In genomic region chr5:73328665-73329064, GRCh38 we compare ENCODE assay signal across 23 cellular contexts.
"Had no signal": no experiment of that assay in that cellular context is flagged by ENCODE, and none has a peak within 500 bp of the region (broad histone marks: within the 10 kb centered on the region; RNA-seq: fewer than 3 reads in every experiment).

No MANE protein-coding gene starts in this region.

- ATAC-seq: activated CD8-positive, alpha-beta T cell treated with anti-CD3 and anti-CD28 coated beads, Interleukin-2, amount 10 ng/mL, durations not matched to agents 7 days and 5 days; activated T-cell treated with anti-CD3 and anti-CD28 coated beads, Interleukin-2, amount 50 U/mL, for 72 hours; left lobe of liver; right cardiac atrium; stimulated activated naive CD8-positive, alpha-beta T cell treated with anti-CD3 and anti-CD28 coated beads, Interleukin-15, Interleukin-2, amounts not matched to agents 100 U/mL and 50 U/mL, for 24 hours had no signal

- H3K27ac Mint-ChIP-seq: activated B cell treated with CpG ODN at 0.5 μM for 24 hours; activated CD4-positive, alpha-beta T cell treated with anti-CD3 and anti-CD28 coated beads, Interleukin-2, amount 10 ng/mL, durations not matched to agents 24 days and 14 days; activated CD8-positive, alpha-beta T cell treated with anti-CD3 and anti-CD28 coated beads, Interleukin-2, amount 10 ng/mL, durations not matched to agents 7 days and 5 days; activated naive CD8-positive, alpha-beta T cell treated with anti-CD3 and anti-CD28 coated beads for 36 hours; activated T-cell treated with anti-CD3 and anti-CD28 coated beads, Interleukin-2, amount 50 U/mL, for 72 hours; nephron progenitor cell; progenitor cell of endocrine pancreas had no signal

- FAIRE-seq: TTC549 had no signal

- H3K4me3 Mint-ChIP-seq: activated B cell treated with CpG ODN at 0.5 μM for 24 hours; activated CD4-positive, alpha-beta T cell treated with anti-CD3 and anti-CD28 coated beads, Interleukin-2, amount 10 ng/mL, durations not matched to agents 24 days and 14 days; activated CD8-positive, alpha-beta T cell treated with anti-CD3 and anti-CD28 coated beads, Interleukin-2, amount 10 ng/mL, durations not matched to agents 7 days and 5 days; activated naive CD8-positive, alpha-beta T cell treated with anti-CD3 and anti-CD28 coated beads for 36 hours; activated T-cell treated with anti-CD3 and anti-CD28 coated beads, Interleukin-2, amount 50 U/mL, for 72 hours; nephron progenitor cell had no signal

- H3K36me3 Mint-ChIP-seq: activated naive CD8-positive, alpha-beta T cell treated with anti-CD3 and anti-CD28 coated beads for 36 hours had no signal

- H3K4me1 ChIP-seq: esophagus muscularis mucosa had no signal

- H3K27ac ChIP-seq: brain microvascular endothelial cell, esophagus muscularis mucosa, skin epidermis had no signal

- H3K27me3 ChIP-seq: brain microvascular endothelial cell, esophagus muscularis mucosa had no signal

- H3K4me3 ChIP-seq: esophagus muscularis mucosa, skin epidermis had no signal

- H3K4me1 Mint-ChIP-seq: activated B cell treated with CpG ODN at 0.5 μM for 24 hours; activated CD4-positive, alpha-beta T cell treated with anti-CD3 and anti-CD28 coated beads, Interleukin-2, amount 10 ng/mL, durations not matched to agents 24 days and 14 days; activated naive CD8-positive, alpha-beta T cell treated with anti-CD3 and anti-CD28 coated beads for 36 hours; nephron progenitor cell had no signal

- H3K9me3 Mint-ChIP-seq: activated CD4-positive, alpha-beta T cell treated with anti-CD3 and anti-CD28 coated beads, Interleukin-2, amount 10 ng/mL, durations not matched to agents 24 days and 14 days had no signal

- H3K36me3 ChIP-seq: brain microvascular endothelial cell, esophagus muscularis mucosa had no signal

- DNase-seq: activated B cell treated with CpG ODN at 0.5 μM for 24 hours; activated CD4-positive, alpha-beta T cell treated with anti-CD3 and anti-CD28 coated beads, Interleukin-2, amount 10 ng/mL, durations not matched to agents 24 days and 14 days; activated CD8-positive, alpha-beta memory T cell treated with anti-CD3 and anti-CD28 coated beads, Interleukin-2, amount 50 U/mL, for 48 hours; activated CD8-positive, alpha-beta T cell treated with anti-CD3 and anti-CD28 coated beads, Interleukin-2, amount 10 ng/mL, durations not matched to agents 7 days and 5 days; activated gamma-delta T cell treated with Interleukin-2 at 50 U/mL for 16 hours; activated naive CD8-positive, alpha-beta T cell treated with anti-CD3 and anti-CD28 coated beads for 36 hours; activated T-cell treated with anti-CD3 and anti-CD28 coated beads, Interleukin-2, amount 50 U/mL, for 72 hours; cortex of kidney; effector CD4-positive, alpha-beta T cell; nephron progenitor cell; occipital lobe; right cardiac atrium; stimulated activated CD4-positive, alpha-beta T cell treated with anti-CD3 and anti-CD28 coated beads, Interleukin-4, amount 100 ng/mL, for 4 hours; stimulated activated CD8-positive, alpha-beta memory T cell treated with anti-CD3 and anti-CD28 coated beads, Interleukin-4, amount 100 ng/mL, for 48 hours; stimulated activated naive CD8-positive, alpha-beta T cell treated with anti-CD3 and anti-CD28 coated beads, Interleukin-15, Interleukin-2, amounts not matched to agents 100 U/mL and 50 U/mL, for 24 hours; T-helper 2 cell; trophoblast cell had no signal
